Comparison of ENCODE assay signal across 18 cellular contexts in genomic region chr22:38028344-38029130, GRCh38. TPM values are rescaled to one million over a fixed set of nuclear protein-coding genes. Genes with fewer than 3 reads are reported as not detected.
DNase-seq lines count a peak whose midpoint lies in the region; ATAC-seq, FAIRE-seq and TF ChIP-seq lines count a peak whose summit lies in the region.
"Had no signal": no experiment of that assay in that cellular context is flagged by ENCODE, and none has a peak within 500 bp of the region (broad histone marks: within the 10 kb centered on the region; RNA-seq: fewer than 3 reads in every experiment).

No MANE protein-coding gene starts in this region.

- H3K4me3 ChIP-seq in HEK293 (ENCODE audit: low read depth, low read length) (no peak overlapping the region), astrocyte (ENCODE audit: insufficient read depth, low read depth, low read length) (no peak overlapping the region), left lung (no peak overlapping the region)
- H3K4me3 ChIP-seq: BLaER1, K562, SJCRH30 had no signal

- peak overlapping the region; percentile 46 for H3K4me3 Mint-ChIP-seq in astrocyte (ENCODE audit: unreplicated experiment)
- H3K4me3 Mint-ChIP-seq: CD8-positive, alpha-beta memory T cell had no signal

- no peak for FAIRE-seq in astrocyte (lab: Jason Lieb, UNC)
- FAIRE-seq: K562, RCC 7860 had no signal

- H3K36me3 ChIP-seq in HEK293 (ENCODE audit: control insufficient read depth in 2 of 2, insufficient read depth in 1 of 2, low read length in 2 of 2) (no peaks in the 10 kb centered on the region), astrocyte (ENCODE audit: insufficient read depth, low read length) (no peaks in the 10 kb centered on the region), left lung (no peaks in the 10 kb centered on the region)
- H3K36me3 ChIP-seq: BLaER1, SJCRH30 had no signal

- H3K79me2 ChIP-seq in astrocyte (ENCODE audit: insufficient read depth, low read length): no peaks in the 10 kb centered on the region

- peaks cover 21% of the 10 kb centered on the region for H3K4me1 Mint-ChIP-seq in astrocyte (ENCODE audit: low read depth, unreplicated experiment)

- no peaks in the 10 kb centered on the region for H3K4me1 ChIP-seq in HEK293 (ENCODE audit: control insufficient read depth, insufficient read depth, low read length)
- peaks cover 26% of the 10 kb centered on the region for H3K4me1 ChIP-seq in astrocyte (ENCODE audit: insufficient read depth, low read length)
- H3K4me1 ChIP-seq in left lung: peaks cover 6 to 8% of the 10 kb centered on the region in 2 donors
- H3K4me1 ChIP-seq: SJCRH30 had no signal

- H3K4me2 ChIP-seq in astrocyte (ENCODE audit: low read length): no peak overlapping the region
- H3K4me2 ChIP-seq: BLaER1 had no signal

- ATAC-seq in left lung: peak; percentile 80
- ATAC-seq: K562 had no signal

- H3K27me3 ChIP-seq in astrocyte (ENCODE audit: insufficient read depth, low read length) (peaks cover 3% of the 10 kb centered on the region), left lung (no peaks in the 10 kb centered on the region)
- H3K27me3 ChIP-seq: BLaER1 had no signal

- intact Hi-C loops in left lung (cut with DNase I): no loop called here

- H3K27me3 Mint-ChIP-seq in astrocyte (ENCODE audit: low read depth, unreplicated experiment): peaks cover 25% of the 10 kb centered on the region

- DNase-seq in astrocyte (ENCODE audit: low read depth) (no peak), left lung (peak; percentile 70 to 72), MV-4-11 (lab: John Stamatoyannopoulos, UW) (no peak), EL (no peak)
- no peak for DNase-seq in stimulated activated CD4-positive, alpha-beta T cell treated with anti-CD3 and anti-CD28 coated beads, Interleukin-2, amount 100 ng/mL, for 24 hours
- DNase-seq: CD8-positive, alpha-beta memory T cell; H9; NCI-H1048; NCI-H187; NCI-H510A; SJCRH30 had no signal

- no peak overlapping the region for H2AFZ ChIP-seq in astrocyte (ENCODE audit: low read depth, low read length)

- no peak for TF ChIP-seq CTCF in HEK293 (tag by site-specific recombination; IDR thresholded peaks at IDR 0.05)
- TF ChIP-seq CTCF in astrocyte (IDR thresholded peaks at IDR 0.05; ENCODE audit: insufficient read depth, low read depth, low read length): no peak
- TF ChIP-seq CTCF in left lung (IDR thresholded peaks at IDR 0.05): no peak

- H3K27ac Mint-ChIP-seq in astrocyte (ENCODE audit: unreplicated experiment): no peak overlapping the region

- no peak overlapping the region for H3K9ac ChIP-seq in astrocyte (ENCODE audit: low read length)
- H3K9ac ChIP-seq: BLaER1 had no signal

- POLR2A ChIA-PET in HEK293 (lab: Yijun Ruan, JAX): interaction anchor here (0.6 kb wide), 1 partner anchor 420 kb away, joined by 5 read pairs; no protein-coding TSS in a partner anchor

- peaks cover 4% of the 10 kb centered on the region for H3K9me3 Mint-ChIP-seq in astrocyte (ENCODE audit: unreplicated experiment)
- H3K9me3 Mint-ChIP-seq: CD8-positive, alpha-beta memory T cell; H9 had no signal

- H3K36me3 Mint-ChIP-seq in astrocyte (ENCODE audit: low read depth, unreplicated experiment): no peaks in the 10 kb centered on the region
- H3K36me3 Mint-ChIP-seq: CD8-positive, alpha-beta memory T cell had no signal

- CTCF ChIA-PET in HEK293 (lab: Yijun Ruan, JAX): interaction anchor here (0.6 to 1.2 kb wide), 4 partner anchors 9 to 386 kb away, joined by 3 to 8 read pairs (median 5); no protein-coding TSS in a partner anchor

- H4K20me1 ChIP-seq in astrocyte (ENCODE audit: insufficient read depth, low read length): no peaks in the 10 kb centered on the region
- H4K20me1 ChIP-seq: BLaER1 had no signal

- H3K9me3 ChIP-seq in HEK293 (ENCODE audit: control insufficient read depth, insufficient read depth, low read depth, low read length): no peaks in the 10 kb centered on the region
- no peaks in the 10 kb centered on the region for H3K9me3 ChIP-seq in astrocyte (ENCODE audit: insufficient read depth, low read depth, low read length)
- no peaks in the 10 kb centered on the region for H3K9me3 ChIP-seq in left lung
- H3K9me3 ChIP-seq: BLaER1, SJCRH30 had no signal

- no peak overlapping the region for H3K27ac ChIP-seq in HEK293 (ENCODE audit: extremely low read depth, low read depth, low read length)
- no peak overlapping the region for H3K27ac ChIP-seq in astrocyte (ENCODE audit: low read depth, low read length)
- H3K27ac ChIP-seq in left lung: no peak overlapping the region
- H3K27ac ChIP-seq in temporal lobe (ENCODE audit: low read depth, low read length): peak overlapping the region; percentile 100
- H3K27ac ChIP-seq: BLaER1, HL-60, SJCRH30 had no signal

TF ChIP-seq in HEK293, 187 proteins besides CTCF, POLR2A, EP300 and RAD21:
- TF ChIP-seq ZNF202 (tag by site-specific recombination; IDR thresholded peaks at IDR 0.05; ENCODE audit: borderline replicate concordance) (no peak), ZNF239 (tag by site-specific recombination; IDR thresholded peaks at IDR 0.05) (no peak), ZSCAN4 (tag by site-specific recombination; IDR thresholded peaks at IDR 0.05) (peak; percentile 94)

RNA-seq across cellular contexts. Expression of gene PICK1, which starts 28.7 kb away (rescaled TPM):
- 20.7 and 22.9 TPM in 2 replicates for total RNA-seq in astrocyte
- total RNA-seq in left lung: 10 to 100 TPM; 30.9 to 39.5 TPM
- 21.6 TPM for total RNA-seq in temporal lobe

RNA-seq across cellular contexts. Expression of gene SOX10, which starts 44.2 kb away (rescaled TPM):
- 0.10 and 0.34 TPM in 2 replicates for total RNA-seq in astrocyte
- total RNA-seq in left lung: not detected
- 5.2 TPM for total RNA-seq in temporal lobe
- total RNA-seq: CD8-positive, alpha-beta memory T cell; Daoy; K562; SJCRH30 had no signal

RNA-seq across cellular contexts. Expression of gene SLC16A8, which starts 55.4 kb away (rescaled TPM):
- total RNA-seq in astrocyte: not detected in 2 replicates
- total RNA-seq in left lung: under 1 TPM; 0.38 to 0.45 TPM
- 1.2 TPM for total RNA-seq in temporal lobe
- total RNA-seq: Daoy, K562 had no signal

Comparison
In these comparisons a context has a peak if more than half of its experiments do, and no peak if none do; other contexts are left out.
1. DNase-seq: peak in left lung (2 of 2); none in astrocyte (single experiment), stimulated activated CD4-positive, alpha-beta T cell treated with anti-CD3 and anti-CD28 coated beads, Interleukin-2, amount 100 ng/mL, for 24 hours (0 of 2), MV-4-11 (single experiment) and EL (single experiment).